ENCODE assay signal across 8 cellular contexts in genomic region chr1:201019321-201019977, GRCh38. TPM values are rescaled to one million over a fixed set of nuclear protein-coding genes. Genes with fewer than 3 reads are reported as not detected.
DNase-seq lines count a peak whose midpoint lies in the region; ATAC-seq and TF ChIP-seq lines count a peak whose summit lies in the region.

No MANE protein-coding gene starts in this region.

- ATAC-seq in GM21381 (IDR thresholded peaks at IDR 0.05; ENCODE audit: unreplicated experiment) (peak; percentile 64), lung (ENCODE audit: insufficient read depth, low FRiP score) (peak; percentile 33)
- peak; percentile 87 for ATAC-seq in stimulated activated memory B cell treated with anti-CD40 and anti-IgM and Interleukin-4, amounts not matched to agents 10 μg/mL and 1 μg/mL and 100 μg/mL, for 72 hours

- H3K4me3 ChIP-seq in adrenal gland (no peak overlapping the region), lung (no peak overlapping the region), HAP-1 (no peak overlapping the region)

- no peaks in the 10 kb centered on the region for H3K27me3 Mint-ChIP-seq in stimulated activated memory B cell treated with anti-CD40 and anti-IgM and Interleukin-4, amounts not matched to agents 10 μg/mL and 1 μg/mL and 100 μg/mL, for 72 hours

- in situ Hi-C loops in HAP-1 (cut with MboI; ENCODE audit: low sequenced_read_pairs) = no loop called here

- 67 to 76% (median 70%) methylated on average over 5 of the region's 5 CpGs for WGBS in adrenal gland, 4 donors
- WGBS in lung, 2 donors = 24 to 43% methylated on average over 5 of the region's 5 CpGs

- TF ChIP-seq CTCF in adrenal gland (IDR thresholded peaks at IDR 0.05) (no peak), lung (IDR thresholded peaks at IDR 0.05; ENCODE audit: control extremely low read depth, extremely low read depth) (no peak)

- peak overlapping the region; percentile 13 for H3K4me3 Mint-ChIP-seq in stimulated activated memory B cell treated with anti-CD40 and anti-IgM and Interleukin-4, amounts not matched to agents 10 μg/mL and 1 μg/mL and 100 μg/mL, for 72 hours

- H3K27me3 ChIP-seq in adrenal gland = no peaks in the 10 kb centered on the region
- H3K27me3 ChIP-seq in lung (ENCODE audit: control insufficient read depth, insufficient read depth) = no peaks in the 10 kb centered on the region
- H3K27me3 ChIP-seq in HAP-1 (ENCODE audit: low read depth) = peaks cover 9% of the 10 kb centered on the region

- TF ChIP-seq POLR2A in adrenal gland (IDR thresholded peaks at IDR 0.05) = no peak

- H3K4me1 ChIP-seq in adrenal gland (replicated peaks in 1 of 2) (peaks cover 5 to 27% of the 10 kb centered on the region in 2 donors), lung (ENCODE audit: control insufficient read depth in 2 of 2, insufficient read depth in 2 of 2, low read length in 2 of 2) (peaks cover 5 to 18% of the 10 kb centered on the region in 2 donors), HAP-1 (peaks cover 10% of the 10 kb centered on the region)

- DNase-seq in CMK (ENCODE audit: low read depth) = peak; percentile 91
- peak; percentile 62 for DNase-seq in HT-29 (ENCODE audit: low spot score)
- peak; percentile 68 to 98 (median 84) for DNase-seq in T-helper 2 cell
- peak in 6 of 7 donors; percentile 29 to 68 (median 34) for DNase-seq in adrenal gland
- DNase-seq in lung (ENCODE audit: low spot score) = peak; percentile 83
- DNase-seq in HAP-1 (ENCODE audit: low spot score in 2 of 2) = no peak

- H3K9me3 ChIP-seq in adrenal gland (replicated peaks in 1 of 3) = no peaks in the 10 kb centered on the region
- H3K9me3 ChIP-seq in lung (ENCODE audit: control insufficient read depth in 2 of 2, insufficient read depth in 1 of 2, low read length in 1 of 2) = no peaks in the 10 kb centered on the region
- no peaks in the 10 kb centered on the region for H3K9me3 ChIP-seq in HAP-1

- H3K27ac ChIP-seq in adrenal gland (peak overlapping the region in 1 of 5 donors; percentile 43), lung (ENCODE audit: low read depth in 1 of 2, low read length in 1 of 2) (peak overlapping the region in 1 of 2 donors; percentile 44)

- H3K27ac Mint-ChIP-seq in stimulated activated memory B cell treated with anti-CD40 and anti-IgM and Interleukin-4, amounts not matched to agents 10 μg/mL and 1 μg/mL and 100 μg/mL, for 72 hours = peak overlapping the region; percentile 90

- H3K36me3 ChIP-seq in adrenal gland (replicated peaks in 1 of 2) (no peaks in the 10 kb centered on the region), lung (ENCODE audit: control insufficient read depth in 2 of 2, insufficient read depth in 2 of 2, low read length in 2 of 2) (no peaks in the 10 kb centered on the region), HAP-1 (replicated peaks) (no peaks in the 10 kb centered on the region)

- intact Hi-C loops in adrenal gland (cut with DNase I) = no loop called here

- no peaks in the 10 kb centered on the region for H3K36me3 Mint-ChIP-seq in stimulated activated memory B cell treated with anti-CD40 and anti-IgM and Interleukin-4, amounts not matched to agents 10 μg/mL and 1 μg/mL and 100 μg/mL, for 72 hours

- H3K4me1 Mint-ChIP-seq in stimulated activated memory B cell treated with anti-CD40 and anti-IgM and Interleukin-4, amounts not matched to agents 10 μg/mL and 1 μg/mL and 100 μg/mL, for 72 hours = peaks cover 83% of the 10 kb centered on the region

- no peaks in the 10 kb centered on the region for H3K9me3 Mint-ChIP-seq in stimulated activated memory B cell treated with anti-CD40 and anti-IgM and Interleukin-4, amounts not matched to agents 10 μg/mL and 1 μg/mL and 100 μg/mL, for 72 hours

RNA-seq across cellular contexts. Expression of gene KIF21B, which starts 4.1 kb away (rescaled TPM):
- total RNA-seq in HT-29 (2014; rRNA removed; shearing (Covaris generic)) = 3.8 and 4.8 TPM in 2 replicates
- total RNA-seq in adrenal gland (1 to 10 TPM; 1.1 to 2.8 (median 1.7) TPM), lung (1 to 10 TPM; 4.2 to 7.4 TPM)
- polyA plus RNA-seq in adrenal gland (1 to 10 TPM in 1 of 3 donors, under 1 TPM in 2; 0.40 to 1.7 (median 0.57) TPM), lung (1 to 10 TPM; 1.3 to 5.3 TPM)

Comparison
In these comparisons a context has a peak if more than half of its experiments do, and no peak if none do; other contexts are left out.
1. DNase-seq: peak in CMK (single experiment), HT-29 (single experiment), T-helper 2 cell (5 of 5), adrenal gland (6 of 7) and lung (single experiment); none in HAP-1 (0 of 2).
2. ATAC-seq: peak in every context shown above with its lines; median percentile 87 in stimulated activated memory B cell treated with anti-CD40 and anti-IgM and Interleukin-4, amounts not matched to agents 10 μg/mL and 1 μg/mL and 100 μg/mL, for 72 hours; 64 in GM21381; 33 in lung.